In genomic region chr12:42905419-42905705, GRCh38 we compare ENCODE assay signal across 21 cellular contexts.
"Had no signal": no experiment of that assay in that cellular context is flagged by ENCODE, and none has a peak within 500 bp of the region (broad histone marks: within the 10 kb centered on the region; RNA-seq: fewer than 3 reads in every experiment).

No MANE protein-coding gene starts in this region.

- H3K36me3 ChIP-seq: esophagus muscularis mucosa, neutrophil, pancreas, sigmoid colon, spleen, thoracic aorta, tibial nerve, upper lobe of right lung, uterus had no signal

- H3K4me3 ChIP-seq: esophagus muscularis mucosa, lung, mucosa of descending colon, pancreas, sigmoid colon, skin epidermis, spleen, thoracic aorta, tibial nerve, upper lobe of right lung, uterus had no signal

- H3K27me3 ChIP-seq: esophagus muscularis mucosa, foreskin keratinocyte, neutrophil, pancreas, sigmoid colon, spleen, tibial nerve, upper lobe of right lung, uterus had no signal

- DNase-seq: cortex of kidney; effector memory CD4-positive, alpha-beta T cell; foreskin keratinocyte; immature natural killer cell; mucosa of descending colon; naive B cell; pancreas; sigmoid colon; spleen; stimulated activated CD4-positive, alpha-beta T cell treated with anti-CD3 and anti-CD28 coated beads, Interleukin-4, amount 100 ng/mL, for 4 hours; stimulated activated naive CD8-positive, alpha-beta T cell treated with anti-CD3 and anti-CD28 coated beads, Interleukin-15, Interleukin-2, amounts not matched to agents 100 U/mL and 50 U/mL, for 24 hours; upper lobe of right lung; uterus had no signal

- H3K27ac ChIP-seq: foreskin keratinocyte, neutrophil, pancreas, sigmoid colon, spleen, thoracic aorta, upper lobe of right lung, uterus had no signal

- H3K9me3 ChIP-seq: esophagus muscularis mucosa, neutrophil, pancreas, thoracic aorta, tibial nerve, upper lobe of right lung, uterus had no signal

- H3K4me1 ChIP-seq: pancreas, spleen, tibial nerve, upper lobe of right lung, uterus had no signal

- ATAC-seq: foreskin keratinocyte; left lobe of liver; mucosa of descending colon; pancreas; stimulated activated memory B cell treated with anti-CD40 and anti-IgM and Interleukin-4, amounts not matched to agents 10 μg/mL and 1 μg/mL and 100 μg/mL, for 72 hours; stimulated activated naive CD8-positive, alpha-beta T cell treated with anti-CD3 and anti-CD28 coated beads, Interleukin-15, Interleukin-2, amounts not matched to agents 100 U/mL and 50 U/mL, for 24 hours; upper lobe of right lung had no signal
